Comparison of ENCODE assay signal across 16 cellular contexts in the genomic region with DNA sequence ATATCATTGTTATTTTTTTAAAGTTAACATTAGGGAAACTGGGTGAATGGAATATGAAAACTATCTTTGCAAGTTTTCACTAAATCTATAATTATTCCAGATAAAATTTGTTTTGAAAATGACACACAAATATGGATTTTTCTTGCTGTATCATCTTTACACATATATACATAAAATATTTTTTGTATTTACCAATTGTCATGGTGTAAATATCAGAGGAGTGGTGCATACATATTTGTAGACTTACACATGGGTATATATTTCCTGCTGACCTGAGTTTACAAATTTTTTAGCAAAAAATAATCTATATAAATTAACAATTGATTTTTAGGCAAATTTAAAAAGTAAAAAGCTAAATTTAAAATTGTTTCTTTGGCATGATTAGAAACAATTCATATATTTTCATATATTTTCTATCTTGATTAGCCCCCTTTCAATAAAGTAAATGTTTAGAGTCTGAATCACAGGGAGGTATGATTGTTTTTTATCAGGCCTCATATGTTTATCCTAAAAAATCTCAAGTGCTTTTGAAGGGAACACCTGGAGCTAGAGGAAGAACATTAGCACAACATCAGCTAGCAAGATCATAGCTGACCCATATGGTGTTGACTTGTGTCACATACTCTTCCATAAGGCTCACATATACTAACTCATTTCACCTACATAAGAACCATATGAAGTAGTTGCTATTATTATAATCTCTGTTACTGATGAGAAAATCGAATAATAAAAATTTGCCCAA.
DNase-seq lines count a peak whose midpoint lies in the region; TF ChIP-seq lines count a peak whose summit lies in the region.
"Had no signal": no experiment of that assay in that cellular context is flagged by ENCODE, and none has a peak within 500 bp of the region (broad histone marks: within the 10 kb centered on the region; RNA-seq: fewer than 3 reads in every experiment).

No MANE protein-coding gene starts in this region.

- no peak for TF ChIP-seq POLR2A in prostate gland (IDR thresholded peaks at IDR 0.05)

- intact Hi-C loops in prostate gland (cut with DNase I), result no loop called here

- 95% methylated on average over 1 of the region's 1 CpG for WGBS in prostate gland

- peaks cover 6% of the 10 kb centered on the region; the same call in 1 of the 2 replicates for H3K9me3 ChIP-seq in HUES48 (ENCODE audit: control insufficient read depth, insufficient read depth, low read length)
- H3K9me3 ChIP-seq in iPS-20b (ENCODE audit: insufficient read depth, low read depth, low read length), result no peaks in the 10 kb centered on the region
- no peaks in the 10 kb centered on the region for H3K9me3 ChIP-seq in prostate gland

- no peak for TF ChIP-seq CTCF in prostate gland (IDR thresholded peaks at IDR 0.05)

- H3K27ac ChIP-seq in HUES48 (ENCODE audit: low read depth, low read length) (peak overlapping the region; percentile 75), iPS-20b (ENCODE audit: low read length) (peak overlapping the region; percentile 22), prostate gland (no peak overlapping the region)
- H3K27ac ChIP-seq: SK-N-MC had no signal

- DNase-seq in NCI-H1092 treated with DMSO at 0.1 percent for 48 hours (lab: John Stamatoyannopoulos, UW) (peak; percentile 8), NCI-H1092 (lab: John Stamatoyannopoulos, UW) (no peak), NCI-H748 (lab: John Stamatoyannopoulos, UW; ENCODE audit: unreplicated experiment) (peak; percentile 61), prostate gland (ENCODE audit: low spot score) (no peak), cortex of kidney (lab: John Stamatoyannopoulos, UW) (no peak)
- no peak for DNase-seq in activated CD8-positive, alpha-beta memory T cell treated with anti-CD3 and anti-CD28 coated beads for 24 hours
- DNase-seq: COR-L47; DMS79 treated with DMSO at 0.1 percent for 48 hours; GDM1; KBM-7; NCI-H187 treated with DMSO at 0.1 percent for 48 hours; NK-92 treated with Interleukin-12 subunit alpha and Interleukin-12 subunit beta, amount 100 ng/mL, for 24 hours; T-cell had no signal

- H3K36me3 ChIP-seq in HUES48 (ENCODE audit: control insufficient read depth, insufficient read depth, low read length), result no peaks in the 10 kb centered on the region
- no peaks in the 10 kb centered on the region for H3K36me3 ChIP-seq in iPS-20b (ENCODE audit: insufficient read depth, low read depth, low read length)
- no peaks in the 10 kb centered on the region for H3K36me3 ChIP-seq in prostate gland

- H3K4me3 ChIP-seq in HUES48 (ENCODE audit: low read depth, low read length) (no peak overlapping the region; the same call in 1 of the 2 replicates), iPS-20b (ENCODE audit: low read length) (no peak overlapping the region), prostate gland (no peak overlapping the region)
- H3K4me3 ChIP-seq: SK-N-MC had no signal

- H3K27me3 ChIP-seq in HUES48 (ENCODE audit: control insufficient read depth, insufficient read depth, low read length) (no peaks in the 10 kb centered on the region), iPS-20b (ENCODE audit: insufficient read depth, low read length) (no peaks in the 10 kb centered on the region), prostate gland (replicated peaks; ENCODE audit: insufficient read depth) (no peaks in the 10 kb centered on the region)

- H3K4me1 ChIP-seq in HUES48 (ENCODE audit: control insufficient read depth, insufficient read depth, low read length), result peaks cover 14% of the 10 kb centered on the region
- peaks cover 16% of the 10 kb centered on the region for H3K4me1 ChIP-seq in iPS-20b (ENCODE audit: insufficient read depth, low read length)
- no peaks in the 10 kb centered on the region for H3K4me1 ChIP-seq in prostate gland (replicated peaks)

- no peak overlapping the region for H3K9ac ChIP-seq in HUES48 (ENCODE audit: low read depth, low read length)
- no peak overlapping the region for H3K9ac ChIP-seq in iPS-20b (ENCODE audit: low read depth, low read length)

Comparison
In these comparisons a context has a peak if more than half of its experiments do, and no peak if none do; other contexts are left out.
1. DNase-seq: peak in NCI-H1092 treated with DMSO at 0.1 percent for 48 hours (single experiment) and NCI-H748 (single experiment); none in NCI-H1092 (single experiment), prostate gland (single experiment), activated CD8-positive, alpha-beta memory T cell treated with anti-CD3 and anti-CD28 coated beads for 24 hours (single experiment) and cortex of kidney (single experiment).
2. H3K27ac ChIP-seq: peak in HUES48 (single experiment) and iPS-20b (single experiment); none in prostate gland (0 of 2).